In the genomic region with DNA sequence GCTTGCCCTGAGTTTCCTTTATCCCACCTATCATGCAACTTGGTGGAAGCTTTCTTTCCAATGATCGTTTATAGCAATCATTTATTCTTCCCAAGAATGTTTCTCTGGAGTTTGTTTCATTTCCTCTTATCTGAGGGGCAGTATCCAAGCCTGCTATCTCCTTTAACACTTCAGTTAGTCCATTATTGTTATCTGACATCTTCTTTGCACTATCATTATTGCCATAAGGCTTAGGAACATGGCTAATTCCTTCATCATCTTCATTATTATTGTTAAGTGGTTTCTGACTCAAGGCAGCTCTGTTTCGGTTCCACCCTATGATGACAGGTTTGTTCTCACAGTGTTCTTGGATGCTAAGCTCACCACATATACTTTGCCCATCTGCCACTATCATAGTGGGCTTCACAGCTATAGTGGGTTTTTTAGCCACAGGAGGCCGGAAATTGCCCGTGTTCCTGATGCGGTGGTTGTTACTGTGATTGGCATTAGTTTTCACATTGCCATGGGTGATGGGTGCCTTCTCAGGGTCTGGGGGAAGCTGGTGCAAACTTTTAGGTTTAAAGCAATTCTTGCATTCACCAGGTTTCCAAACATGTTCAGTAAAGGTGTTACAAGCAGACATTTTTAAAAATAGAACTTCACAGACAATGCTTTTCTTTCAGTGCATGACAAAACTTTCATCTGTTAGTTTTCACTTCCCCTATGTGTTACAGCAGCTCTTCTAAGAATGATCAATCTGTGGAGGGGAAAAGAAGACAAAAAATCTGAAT, we compare ENCODE assay signal across 11 cellular contexts.
DNase-seq lines count a peak whose midpoint lies in the region; ATAC-seq and TF ChIP-seq lines count a peak whose summit lies in the region.
"Had no signal": no experiment of that assay in that cellular context is flagged by ENCODE, and none has a peak within 500 bp of the region (broad histone marks: within the 10 kb centered on the region; RNA-seq: fewer than 3 reads in every experiment).

No MANE protein-coding gene starts in this region.

- H3K27ac ChIP-seq in OCI-LY1 (ENCODE audit: low read depth, low read length, poor library complexity, severe bottlenecking): no peak overlapping the region
- no peak overlapping the region for H3K27ac ChIP-seq in GM23248
- H3K27ac ChIP-seq in tibial artery: no peak overlapping the region

- 93 to 96% methylated on average over 5 of the region's 5 CpGs for WGBS in GM23248 (ENCODE audit: low coverage in 1 of 2, low lambda C conversion rate in 2 of 2, missing lambda C conversion rate in 2 of 2), 2 experiments

- in situ Hi-C loops in GM23248 (cut with MboI): no loop called here

- no peaks in the 10 kb centered on the region for H3F3A ChIP-seq in OCI-LY1 (ENCODE audit: insufficient read depth, low read length)
- H3F3A ChIP-seq in GM23248 (ENCODE audit: insufficient read depth): 0 out of 2 replicates have a peak, but pooled peaks cover 7% of the 10 kb centered on the region

- H3K9ac ChIP-seq in OCI-LY1 (ENCODE audit: low read length) (no peak overlapping the region), GM23248 (no peak overlapping the region)

- H3K9me3 ChIP-seq in OCI-LY1 (ENCODE audit: low read length) (no peaks in the 10 kb centered on the region), GM23248 (ENCODE audit: low read depth) (no peaks in the 10 kb centered on the region), tibial artery (no peaks in the 10 kb centered on the region)

- H2AFZ ChIP-seq in OCI-LY1 (ENCODE audit: low read length) (no peak overlapping the region), GM23248 (no peak overlapping the region)

- H4K20me1 ChIP-seq in OCI-LY1 (ENCODE audit: insufficient read depth, low read length): no peaks in the 10 kb centered on the region
- H4K20me1 ChIP-seq in GM23248 (ENCODE audit: insufficient read depth): no peaks in the 10 kb centered on the region

- DNase-seq in NOMO-1 treated with DMSO at 0.1 percent for 48 hours (lab: John Stamatoyannopoulos, UW; ENCODE audit: unreplicated experiment) (peak; percentile 65), NOMO-1 treated with dmso at 0.1 percent for 144 hours (lab: John Stamatoyannopoulos, UW; ENCODE audit: unreplicated experiment) (no peak), GM23248 (no peak), tibial artery (no peak)
- peak; percentile 41 for DNase-seq in stimulated activated CD8-positive, alpha-beta memory T cell treated with anti-CD3 and anti-CD28 coated beads, Interleukin-4, amount 100 ng/mL, for 48 hours
- no peak for DNase-seq in activated CD4-positive, alpha-beta T cell treated with anti-CD3 and anti-CD28 coated beads for 1 hour
- DNase-seq: 8988T, H9, NCI-H524 treated with DMSO at 0.1 percent for 48 hours had no signal

- ATAC-seq in HG02678 (IDR thresholded peaks at IDR 0.05; ENCODE audit: unreplicated experiment): peak; percentile 46

- H3K79me2 ChIP-seq in OCI-LY1 (ENCODE audit: insufficient read depth, low read length) (no peaks in the 10 kb centered on the region), GM23248 (ENCODE audit: insufficient read depth) (peaks cover 5% of the 10 kb centered on the region)

- no peaks in the 10 kb centered on the region for H3K27me3 ChIP-seq in OCI-LY1 (ENCODE audit: insufficient read depth, low read length)
- H3K27me3 ChIP-seq in GM23248 (replicated peaks; ENCODE audit: insufficient read depth): no peaks in the 10 kb centered on the region
- no peaks in the 10 kb centered on the region for H3K27me3 ChIP-seq in tibial artery

- H3K9me2 ChIP-seq in OCI-LY1 (ENCODE audit: low read depth, low read length) (no peaks in the 10 kb centered on the region), GM23248 (ENCODE audit: insufficient read depth) (no peaks in the 10 kb centered on the region)

- H3K4me2 ChIP-seq in OCI-LY1 (ENCODE audit: low read length) (peak overlapping the region; percentile 4; the same call in 1 of the 2 replicates), GM23248 (ENCODE audit: unreplicated experiment) (no peak overlapping the region)

- no peak overlapping the region for H3K4me3 ChIP-seq in OCI-LY1 (ENCODE audit: low read depth, low read length, poor library complexity, severe bottlenecking)
- no peak overlapping the region for H3K4me3 ChIP-seq in GM23248
- no peak overlapping the region for H3K4me3 ChIP-seq in tibial artery

- intact Hi-C loops in tibial artery (cut with DNase I; ENCODE audit: low total_unique reads): no loop called here

- peaks cover 10% of the 10 kb centered on the region for H3K4me1 ChIP-seq in OCI-LY1 (ENCODE audit: insufficient read depth, low read length, severe bottlenecking)
- H3K4me1 ChIP-seq in GM23248 (ENCODE audit: insufficient read depth): peaks cover 14% of the 10 kb centered on the region
- no peaks in the 10 kb centered on the region for H3K4me1 ChIP-seq in tibial artery

- TF ChIP-seq CTCF in OCI-LY1 (IDR thresholded peaks at IDR 0.05; ENCODE audit: low read length): no peak
- no peak for TF ChIP-seq CTCF in tibial artery (IDR thresholded peaks at IDR 0.05)

- H3K36me3 ChIP-seq in OCI-LY1 (ENCODE audit: insufficient read depth, low read length) (no peaks in the 10 kb centered on the region), GM23248 (ENCODE audit: low read depth) (peaks cover 32% of the 10 kb centered on the region), tibial artery (peaks cover 0 to 30% (median 21%) of the 10 kb centered on the region in 3 donors)

Comparison
In these comparisons a context has a peak if more than half of its experiments do, and no peak if none do; other contexts are left out.
1. DNase-seq: peak in NOMO-1 treated with DMSO at 0.1 percent for 48 hours (single experiment) and stimulated activated CD8-positive, alpha-beta memory T cell treated with anti-CD3 and anti-CD28 coated beads, Interleukin-4, amount 100 ng/mL, for 48 hours (single experiment); none in NOMO-1 treated with dmso at 0.1 percent for 144 hours (single experiment), GM23248 (single experiment), activated CD4-positive, alpha-beta T cell treated with anti-CD3 and anti-CD28 coated beads for 1 hour (single experiment) and tibial artery (0 of 2).